ENCODE assay signal across 11 cellular contexts in genomic region chr10:100100651-100101525, GRCh38. TPM values are rescaled to one million over a fixed set of nuclear protein-coding genes. Genes with fewer than 3 reads are reported as not detected.
DNase-seq lines count a peak whose midpoint lies in the region; ATAC-seq and TF ChIP-seq lines count a peak whose summit lies in the region.
"Had no signal": no experiment of that assay in that cellular context is flagged by ENCODE, and none has a peak within 500 bp of the region (broad histone marks: within the 10 kb centered on the region; RNA-seq: fewer than 3 reads in every experiment).

No MANE protein-coding gene starts in this region.

- H3K27me3 ChIP-seq in colonic mucosa: no peaks in the 10 kb centered on the region

- H3K4me3 ChIP-seq in colonic mucosa: no peak overlapping the region

- no peaks in the 10 kb centered on the region for H3K4me1 ChIP-seq in colonic mucosa

- ATAC-seq in GM21737 (IDR thresholded peaks at IDR 0.05; ENCODE audit: unreplicated experiment): no peak

- no peaks in the 10 kb centered on the region for H3K36me3 ChIP-seq in colonic mucosa

- no peak overlapping the region for H3K27ac ChIP-seq in colonic mucosa

- TF ChIP-seq CTCF in colonic mucosa (IDR thresholded peaks at IDR 0.05): no peak

- H3K9ac ChIP-seq in colonic mucosa (ENCODE audit: low read depth in 2 of 2, low read length in 2 of 2): no peak overlapping the region

- peak; percentile 46 for DNase-seq in GDM1 (lab: John Stamatoyannopoulos, UW)
- DNase-seq in LHCN-M2 (ENCODE audit: low read depth): peak; percentile 76
- peak; percentile 6 for DNase-seq in astrocyte of the hippocampus (ENCODE audit: low read depth, low spot score)
- peak; percentile 31 to 59 for DNase-seq in lung microvascular endothelial cell (ENCODE audit: low read depth in 2 of 2)
- no peak for DNase-seq in dedifferentiated amniotic fluid mesenchymal stem cell (ENCODE audit: extremely low spot score)
- no peak for DNase-seq in colonic mucosa
- DNase-seq in activated T-cell treated with anti-CD3 and anti-CD28 coated beads for 4 hours: no peak
- DNase-seq: activated T-cell treated with anti-CD3 and anti-CD28 coated beads, Interleukin-2, amount 50 U/mL, for 1 hour; erythroblast had no signal

- H3K9me3 ChIP-seq in colonic mucosa: no peaks in the 10 kb centered on the region

- intact Hi-C loops in colonic mucosa (cut with DNase I): no loop called here

RNA-seq across cellular contexts. Expression of gene CPN1, which starts 19.2 kb away (rescaled TPM):
- not detected in 2 replicates for total RNA-seq in LHCN-M2 (2014; rRNA removed)
- not detected for polyA plus RNA-seq in LHCN-M2 (2012)
- not detected in 2 replicates for total RNA-seq in lung microvascular endothelial cell
- total RNA-seq in colonic mucosa: not detected
- polyA plus RNA-seq: neural cell had no signal

Comparison
In these comparisons a context has a peak if more than half of its experiments do, and no peak if none do; other contexts are left out.
1. DNase-seq: peak in GDM1 (single experiment), LHCN-M2 (single experiment), astrocyte of the hippocampus (single experiment) and lung microvascular endothelial cell (2 of 2); none in dedifferentiated amniotic fluid mesenchymal stem cell (single experiment), colonic mucosa (single experiment) and activated T-cell treated with anti-CD3 and anti-CD28 coated beads for 4 hours (single experiment).